In the genomic region with DNA sequence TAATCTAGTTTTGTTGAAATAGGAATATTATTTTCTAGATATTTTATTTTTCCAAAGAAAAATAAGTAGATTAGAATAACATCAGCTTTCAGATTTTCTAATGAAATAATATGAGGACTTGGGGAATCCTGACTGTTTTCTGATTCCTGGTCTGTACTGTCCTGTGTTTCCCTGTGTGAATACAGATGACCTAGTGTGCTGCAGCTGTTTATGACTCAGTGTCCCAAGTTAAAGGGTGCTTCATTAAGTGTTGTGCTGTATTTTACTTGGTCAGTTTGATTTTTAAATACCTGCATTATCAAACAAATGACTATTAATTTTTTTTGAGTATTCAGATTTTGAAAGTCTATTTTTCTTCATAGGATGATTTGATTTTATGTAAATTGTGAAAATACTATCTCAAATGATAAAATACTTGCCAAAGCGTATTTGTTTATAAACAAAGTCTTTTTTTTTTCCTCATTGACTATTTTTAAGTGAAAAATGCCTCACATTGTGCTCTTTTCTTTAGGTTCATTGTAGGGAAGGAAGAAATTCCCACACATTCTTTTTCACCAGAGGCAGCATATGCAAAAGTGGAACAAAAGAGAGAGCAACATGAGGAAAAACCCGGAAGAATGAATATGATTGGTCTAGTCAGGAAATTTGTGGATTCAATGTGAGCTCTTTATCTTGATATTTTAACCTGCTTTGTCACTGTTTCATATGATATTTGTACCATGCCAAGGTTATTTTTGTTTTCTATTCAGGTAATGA, we compare ENCODE assay signal across 24 cellular contexts.
"Had no signal": no experiment of that assay in that cellular context is flagged by ENCODE, and none has a peak within 500 bp of the region (broad histone marks: within the 10 kb centered on the region; RNA-seq: fewer than 3 reads in every experiment).

No MANE protein-coding gene starts in this region.

- DNase-seq: activated CD4-positive, alpha-beta T cell treated with anti-CD3 and anti-CD28 coated beads, Interleukin-2, amount 50 U/mL, for 1 hour; activated CD8-positive, alpha-beta memory T cell treated with anti-CD3 and anti-CD28 coated beads for 24 hours; activated CD8-positive, alpha-beta memory T cell treated with anti-CD3 and anti-CD28 coated beads, Interleukin-2, amount 50 U/mL, for 48 hours; activated effector memory CD4-positive, alpha-beta T cell treated with anti-CD3 and anti-CD28 coated beads, Interleukin-2, amount 50 U/mL, for 16 hours; activated naive CD4-positive, alpha-beta T cell treated with anti-CD3 and anti-CD28 coated beads, Interleukin-2, amount 50 U/mL, for 16 hours; activated T-cell treated with anti-CD3 and anti-CD28 coated beads, Interleukin-2, amount 50 U/mL, for 72 hours; aorta; brain microvascular endothelial cell; central memory CD4-positive, alpha-beta T cell; colonic mucosa; glutamatergic neuron; hippocampal formation; kidney; left lung; mammary epithelial cell; midbrain; psoas muscle; right cardiac atrium; stimulated activated CD4-positive, alpha-beta T cell treated with anti-CD3 and anti-CD28 coated beads, Interleukin-4, amount 100 ng/mL, for 1 hour; stomach; T1000; testis; upper lobe of right lung had no signal

- H3K9me3 ChIP-seq: colonic mucosa, psoas muscle, stomach, testis, upper lobe of right lung had no signal

- H3K27ac Mint-ChIP-seq: activated T-cell treated with anti-CD3 and anti-CD28 coated beads, Interleukin-2, amount 50 U/mL, for 72 hours had no signal

- H3K27ac ChIP-seq: brain microvascular endothelial cell, left lung, testis, upper lobe of right lung had no signal

- H3K4me1 ChIP-seq: colonic mucosa, left lung, testis, upper lobe of right lung had no signal

- H3K27me3 ChIP-seq: brain microvascular endothelial cell, colonic mucosa, left lung, stomach, testis, upper lobe of right lung had no signal

- H3K4me3 ChIP-seq: colonic mucosa, left lung, psoas muscle, smooth muscle cell, stomach, testis, upper lobe of right lung had no signal

- H3K36me3 ChIP-seq: brain microvascular endothelial cell, colonic mucosa, left lung, stomach, upper lobe of right lung had no signal

- H3K4me2 ChIP-seq: smooth muscle cell had no signal

- ATAC-seq: left lung, right cardiac atrium, upper lobe of right lung had no signal

- H3K4me3 Mint-ChIP-seq: activated T-cell treated with anti-CD3 and anti-CD28 coated beads, Interleukin-2, amount 50 U/mL, for 72 hours had no signal
